1 cellular context compared by ENCODE assay signal in the genomic region with DNA sequence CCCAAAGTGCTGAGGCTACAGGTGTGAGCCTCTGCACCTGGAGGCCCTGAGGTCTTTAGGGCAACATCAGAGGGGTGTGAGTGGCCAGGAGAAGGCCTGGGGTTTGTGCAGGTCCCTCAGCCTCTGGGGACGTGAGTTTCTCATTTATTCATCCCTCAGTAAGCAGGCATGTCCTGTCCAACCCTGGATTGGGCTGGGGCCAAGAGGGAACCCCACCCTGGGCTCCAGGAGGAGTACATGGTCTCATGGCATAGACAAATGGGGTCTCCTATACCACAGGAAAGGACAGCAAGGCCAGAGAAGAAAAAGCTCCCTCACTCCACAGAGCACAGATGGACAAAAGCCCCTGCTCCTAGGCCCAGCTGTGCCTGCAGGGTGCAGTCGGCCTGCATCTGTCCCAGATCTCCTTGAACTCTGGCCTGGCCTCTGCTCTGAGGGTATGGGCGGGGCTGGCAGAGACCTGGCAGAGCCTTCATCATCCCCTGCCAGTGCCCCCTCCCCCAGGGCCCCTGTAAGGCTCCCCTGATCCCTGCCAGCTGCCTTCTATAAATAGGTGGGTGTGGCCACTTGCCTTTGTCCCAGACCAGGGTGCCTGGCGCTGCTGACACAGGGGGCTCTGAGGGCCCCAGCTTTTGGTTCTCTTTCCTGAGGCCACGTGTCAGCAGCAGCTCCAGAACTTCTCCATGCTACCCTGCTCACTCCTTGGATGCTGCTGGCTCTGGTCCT.
TF ChIP-seq lines count a peak whose summit lies in the region.

No MANE protein-coding gene starts in this region.

TF ChIP-seq in H1, 55 proteins besides CTCF, POLR2A, EP300 and RAD21:
- TF ChIP-seq, protein P1, sequence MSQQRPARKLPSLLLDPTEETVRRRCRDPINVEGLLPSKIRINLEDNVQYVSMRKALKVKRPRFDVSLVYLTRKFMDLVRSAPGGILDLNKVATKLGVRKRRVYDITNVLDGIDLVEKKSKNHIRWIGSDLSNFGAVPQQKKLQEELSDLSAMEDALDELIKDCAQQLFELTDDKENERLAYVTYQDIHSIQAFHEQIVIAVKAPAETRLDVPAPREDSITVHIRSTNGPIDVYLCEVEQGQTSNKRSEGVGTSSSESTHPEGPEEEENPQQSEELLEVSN (IDR thresholded peaks at IDR 0.05): no peak
- TF ChIP-seq CHD2 (IDR thresholded peaks at IDR 0.05; ENCODE audit: low read length) (no peak), BRCA1 (IDR thresholded peaks at IDR 0.05; ENCODE audit: low read depth, low read length) (no peak), CREB1 (IDR thresholded peaks at IDR 0.05) (no peak), POU5F1 (IDR thresholded peaks at IDR 0.05; ENCODE audit: low read depth, low read length) (no peak), SRF (IDR thresholded peaks at IDR 0.05; ENCODE audit: low read depth, low read length) (no peak), ASH2L (IDR thresholded peaks at IDR 0.05; ENCODE audit: low read length) (no peak), KDM1A (IDR thresholded peaks at IDR 0.05; ENCODE audit: borderline replicate concordance, low read length) (no peak), SP4 (IDR thresholded peaks at IDR 0.05; ENCODE audit: low read length) (no peak), TAF1 (IDR thresholded peaks at IDR 0.05; ENCODE audit: low read depth, low read length) (no peak)
- TF ChIP-seq, protein P2, sequence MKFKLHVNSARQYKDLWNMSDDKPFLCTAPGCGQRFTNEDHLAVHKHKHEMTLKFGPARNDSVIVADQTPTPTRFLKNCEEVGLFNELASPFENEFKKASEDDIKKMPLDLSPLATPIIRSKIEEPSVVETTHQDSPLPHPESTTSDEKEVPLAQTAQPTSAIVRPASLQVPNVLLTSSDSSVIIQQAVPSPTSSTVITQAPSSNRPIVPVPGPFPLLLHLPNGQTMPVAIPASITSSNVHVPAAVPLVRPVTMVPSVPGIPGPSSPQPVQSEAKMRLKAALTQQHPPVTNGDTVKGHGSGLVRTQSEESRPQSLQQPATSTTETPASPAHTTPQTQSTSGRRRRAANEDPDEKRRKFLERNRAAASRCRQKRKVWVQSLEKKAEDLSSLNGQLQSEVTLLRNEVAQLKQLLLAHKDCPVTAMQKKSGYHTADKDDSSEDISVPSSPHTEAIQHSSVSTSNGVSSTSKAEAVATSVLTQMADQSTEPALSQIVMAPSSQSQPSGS (IDR thresholded peaks at IDR 0.05; ENCODE audit: low read length): no peak
